Comparison of ENCODE assay signal across 8 cellular contexts in genomic region chr19:5403968-5404640, GRCh38. TPM values are rescaled to one million over a fixed set of nuclear protein-coding genes. Genes with fewer than 3 reads are reported as not detected.
DNase-seq lines count a peak whose midpoint lies in the region; ATAC-seq and TF ChIP-seq lines count a peak whose summit lies in the region.

No MANE protein-coding gene starts in this region.

- peaks cover 0 to 2% (median 0%) of the 10 kb centered on the region in 3 donors for H3K36me3 Mint-ChIP-seq in CD8-positive, alpha-beta memory T cell
- H3K36me3 Mint-ChIP-seq in chondrocyte (ENCODE audit: low read depth): peaks cover 6% of the 10 kb centered on the region

- WGBS in lower leg skin, 2 donors: 4 to 5% methylated on average over 12 of the region's 12 CpGs

- no peak for ATAC-seq in GM21529 (IDR thresholded peaks at IDR 0.05; ENCODE audit: unreplicated experiment)

- H3K36me3 ChIP-seq in CD8-positive, alpha-beta memory T cell (ENCODE audit: insufficient read depth, low read length): no peaks in the 10 kb centered on the region

- POLR2A ChIA-PET in CD8-positive, alpha-beta memory T cell (lab: Charles Lee): no interaction called here

- DNase-seq in CD8-positive, alpha-beta memory T cell: peak in 4 of 5 donors; percentile 8 to 59 (median 24)
- DNase-seq in LHCN-M2 (ENCODE audit: low read depth) (peak; percentile 84), chondrocyte (ENCODE audit: low spot score) (peak; percentile 95), lower leg skin (ENCODE audit: low spot score in 2 of 2) (peak; percentile 56 to 89), GF-D8 (lab: John Stamatoyannopoulos, UW) (no peak)
- DNase-seq in activated CD4-positive, alpha-beta T cell treated with anti-CD3 and anti-CD28 coated beads for 48 hours: peak; percentile 77
- peak; percentile 1 to 3 for DNase-seq in stimulated activated CD8-positive, alpha-beta memory T cell treated with anti-CD3 and anti-CD28 coated beads, Interleukin-15, amount 100 ng/mL, for 4 hours (ENCODE audit: low read depth in 2 of 2)

- no peak overlapping the region for H3K27ac ChIP-seq in CD8-positive, alpha-beta memory T cell (ENCODE audit: low read depth, low read length)

- no peak for TF ChIP-seq POLR2A in lower leg skin (IDR thresholded peaks at IDR 0.05)

- peaks cover 18% of the 10 kb centered on the region in 2 donors for H3K27me3 Mint-ChIP-seq in CD8-positive, alpha-beta memory T cell
- H3K27me3 Mint-ChIP-seq in chondrocyte (ENCODE audit: low read depth): peaks cover 39% of the 10 kb centered on the region

- H3K4me1 Mint-ChIP-seq in CD8-positive, alpha-beta memory T cell: no peaks in the 10 kb centered on the region
- H3K4me1 Mint-ChIP-seq in chondrocyte (ENCODE audit: low read depth): no peaks in the 10 kb centered on the region

- H3K4me1 ChIP-seq in CD8-positive, alpha-beta memory T cell (ENCODE audit: insufficient read depth, low read length): no peaks in the 10 kb centered on the region

- CTCF ChIA-PET in CD8-positive, alpha-beta memory T cell (lab: Charles Lee): no interaction called here

- H3K27me3 ChIP-seq in CD8-positive, alpha-beta memory T cell (ENCODE audit: insufficient read depth, low read length, poor library complexity, severe bottlenecking): no peaks in the 10 kb centered on the region

- no peaks in the 10 kb centered on the region for H3K9me3 ChIP-seq in CD8-positive, alpha-beta memory T cell (ENCODE audit: low read length)

- H3K4me3 ChIP-seq in CD8-positive, alpha-beta memory T cell (ENCODE audit: low read length): no peak overlapping the region
- no peak overlapping the region for H3K4me3 ChIP-seq in lower leg skin (ENCODE audit: low read depth, poor library complexity, severe bottlenecking)

- H3K4me3 Mint-ChIP-seq in CD8-positive, alpha-beta memory T cell: no peak overlapping the region
- no peak overlapping the region for H3K4me3 Mint-ChIP-seq in chondrocyte (ENCODE audit: unreplicated experiment)

- H3K9me3 Mint-ChIP-seq in CD8-positive, alpha-beta memory T cell: peaks cover 10 to 19% (median 16%) of the 10 kb centered on the region in 5 donors
- peaks cover 9% of the 10 kb centered on the region for H3K9me3 Mint-ChIP-seq in chondrocyte (ENCODE audit: low read depth)

- TF ChIP-seq CTCF in chondrocyte (IDR thresholded peaks at IDR 0.05) (no peak), lower leg skin (IDR thresholded peaks at IDR 0.05) (no peak)

- peak overlapping the region in 2 of 8 donors; percentile 19 to 26 for H3K27ac Mint-ChIP-seq in CD8-positive, alpha-beta memory T cell
- H3K27ac Mint-ChIP-seq in chondrocyte (ENCODE audit: unreplicated experiment): no peak overlapping the region

- intact Hi-C loops in lower leg skin (cut with DNase I; ENCODE audit: low total_unique reads): no loop called here

RNA-seq across cellular contexts. Expression of gene ZNRF4, which starts 51.1 kb away (rescaled TPM):
- not detected for total RNA-seq in CD8-positive, alpha-beta memory T cell
- polyA plus RNA-seq in CD8-positive, alpha-beta memory T cell: not detected
- total RNA-seq in LHCN-M2 (2014; rRNA removed): not detected in 2 replicates
- not detected for polyA plus RNA-seq in LHCN-M2 (2012)
- not detected in 3 replicates for total RNA-seq in chondrocyte
- not detected for total RNA-seq in lower leg skin
